In genomic region chr11:18778468-18778867, GRCh38 we compare ENCODE assay signal across 19 cellular contexts. TPM values are rescaled to one million over a fixed set of nuclear protein-coding genes. Genes with fewer than 3 reads are reported as not detected.
A peak's percentile ranks its signal among the peaks of the same experiment; 100 is the strongest.
DNase-seq lines count a peak whose midpoint lies in the region; ATAC-seq lines count a peak whose summit lies in the region.
"Had no signal": no experiment of that assay in that cellular context is flagged by ENCODE, and none has a peak within 500 bp of the region (broad histone marks: within the 10 kb centered on the region; RNA-seq: fewer than 3 reads in every experiment).

No MANE protein-coding gene starts in this region.

- intact Hi-C loops in activated CD4-positive, alpha-beta T cell treated with anti-CD3 and anti-CD28 coated beads, Interleukin-2, amount 10 ng/mL, durations not matched to agents 24 days and 14 days (cut with micrococcal nuclease): no loop called here

- H3K4me3 Mint-ChIP-seq in activated CD4-positive, alpha-beta T cell treated with anti-CD3 and anti-CD28 coated beads, Interleukin-2, amount 10 ng/mL, durations not matched to agents 24 days and 14 days: no peak overlapping the region
- no peak overlapping the region for H3K4me3 Mint-ChIP-seq in stimulated activated naive CD8-positive, alpha-beta T cell treated with anti-CD3 and anti-CD28 coated beads, Interleukin-15, amount 100 ng/mL, for 72 hours
- no peak overlapping the region for H3K4me3 Mint-ChIP-seq in activated T-helper 17 cell treated with anti-CD3 and anti-CD28 coated beads, Interleukin-2, amount 50 U/mL, for 72 hours

- no peaks in the 10 kb centered on the region for H3K9me3 Mint-ChIP-seq in activated CD4-positive, alpha-beta T cell treated with anti-CD3 and anti-CD28 coated beads, Interleukin-2, amount 10 ng/mL, durations not matched to agents 24 days and 14 days
- peaks cover 0 to 9% of the 10 kb centered on the region in 2 donors for H3K9me3 Mint-ChIP-seq in stimulated activated naive CD8-positive, alpha-beta T cell treated with anti-CD3 and anti-CD28 coated beads, Interleukin-15, amount 100 ng/mL, for 72 hours
- peaks cover 6% of the 10 kb centered on the region for H3K9me3 Mint-ChIP-seq in activated T-helper 17 cell treated with anti-CD3 and anti-CD28 coated beads, Interleukin-2, amount 50 U/mL, for 72 hours

- no peak for DNase-seq in activated CD4-positive, alpha-beta T cell treated with anti-CD3 and anti-CD28 coated beads, Interleukin-2, amount 10 ng/mL, durations not matched to agents 24 days and 14 days
- DNase-seq in activated CD4-positive, alpha-beta T cell treated with anti-CD3 and anti-CD28 coated beads, Interleukin-2, amount 50 U/mL, for 4 hours: no peak
- DNase-seq in stimulated activated naive CD8-positive, alpha-beta T cell treated with anti-CD3 and anti-CD28 coated beads, Interleukin-15, amount 100 ng/mL, for 72 hours: no peak
- no peak for DNase-seq in stimulated activated naive CD8-positive, alpha-beta T cell treated with anti-CD3 and anti-CD28 coated beads, Interleukin-15, Interleukin-2, amounts not matched to agents 100 U/mL and 50 U/mL, for 24 hours
- no peak for DNase-seq in RPMI8226
- DNase-seq: 8988T, Calu3, DMS79, Kasumi-1, NCI-H1417, NCI-H1930, NCI-H2171, NCI-H446 treated with DMSO at 0.1 percent for 48 hours, NCI-H774, PC-9 had no signal

- H3K27me3 Mint-ChIP-seq in activated CD4-positive, alpha-beta T cell treated with anti-CD3 and anti-CD28 coated beads, Interleukin-2, amount 10 ng/mL, durations not matched to agents 24 days and 14 days: no peaks in the 10 kb centered on the region
- no peaks in the 10 kb centered on the region for H3K27me3 Mint-ChIP-seq in stimulated activated naive CD8-positive, alpha-beta T cell treated with anti-CD3 and anti-CD28 coated beads, Interleukin-15, amount 100 ng/mL, for 72 hours
- H3K27me3 Mint-ChIP-seq in activated T-helper 17 cell treated with anti-CD3 and anti-CD28 coated beads, Interleukin-2, amount 50 U/mL, for 72 hours: no peaks in the 10 kb centered on the region

- no peak for ATAC-seq in stimulated activated naive CD8-positive, alpha-beta T cell treated with anti-CD3 and anti-CD28 coated beads, Interleukin-15, amount 100 ng/mL, for 72 hours
- ATAC-seq in stimulated activated naive CD8-positive, alpha-beta T cell treated with anti-CD3 and anti-CD28 coated beads, Interleukin-15, Interleukin-2, amounts not matched to agents 100 U/mL and 50 U/mL, for 24 hours: no peak
- peak; percentile 57 for ATAC-seq in activated T-helper 17 cell treated with anti-CD3 and anti-CD28 coated beads, Interleukin-2, amount 50 U/mL, for 72 hours (replicated peaks)
- ATAC-seq in HG02798 (IDR thresholded peaks at IDR 0.05; ENCODE audit: poor library complexity, unreplicated experiment): no peak
- ATAC-seq in GM21526 (IDR thresholded peaks at IDR 0.05; ENCODE audit: low FRiP score, unreplicated experiment): no peak
- ATAC-seq: HCT116 had no signal

- H3K27ac Mint-ChIP-seq in activated CD4-positive, alpha-beta T cell treated with anti-CD3 and anti-CD28 coated beads, Interleukin-2, amount 10 ng/mL, durations not matched to agents 24 days and 14 days: peak overlapping the region; percentile 0
- peak overlapping the region; percentile 50 to 90 for H3K27ac Mint-ChIP-seq in stimulated activated naive CD8-positive, alpha-beta T cell treated with anti-CD3 and anti-CD28 coated beads, Interleukin-15, amount 100 ng/mL, for 72 hours
- H3K27ac Mint-ChIP-seq in activated T-helper 17 cell treated with anti-CD3 and anti-CD28 coated beads, Interleukin-2, amount 50 U/mL, for 72 hours: peak overlapping the region; percentile 34

- H3K4me1 Mint-ChIP-seq in activated CD4-positive, alpha-beta T cell treated with anti-CD3 and anti-CD28 coated beads, Interleukin-2, amount 10 ng/mL, durations not matched to agents 24 days and 14 days: peaks cover 14% of the 10 kb centered on the region
- H3K4me1 Mint-ChIP-seq in stimulated activated naive CD8-positive, alpha-beta T cell treated with anti-CD3 and anti-CD28 coated beads, Interleukin-15, amount 100 ng/mL, for 72 hours: peaks cover 9% of the 10 kb centered on the region
- peaks cover 12% of the 10 kb centered on the region for H3K4me1 Mint-ChIP-seq in activated T-helper 17 cell treated with anti-CD3 and anti-CD28 coated beads, Interleukin-2, amount 50 U/mL, for 72 hours

- H3K36me3 Mint-ChIP-seq in activated CD4-positive, alpha-beta T cell treated with anti-CD3 and anti-CD28 coated beads, Interleukin-2, amount 10 ng/mL, durations not matched to agents 24 days and 14 days (ENCODE audit: low read depth): no peaks in the 10 kb centered on the region
- no peaks in the 10 kb centered on the region for H3K36me3 Mint-ChIP-seq in activated T-helper 17 cell treated with anti-CD3 and anti-CD28 coated beads, Interleukin-2, amount 50 U/mL, for 72 hours (ENCODE audit: low read depth)

RNA-seq across cellular contexts. Expression of gene PTPN5, which starts 13.1 kb away (rescaled TPM):
- total RNA-seq in activated CD4-positive, alpha-beta T cell treated with anti-CD3 and anti-CD28 coated beads, Interleukin-2, amount 10 ng/mL, durations not matched to agents 24 days and 14 days: not detected in 2 replicates
- not detected for total RNA-seq in activated T-helper 17 cell treated with anti-CD3 and anti-CD28 coated beads, Interleukin-2, amount 50 U/mL, for 72 hours
- total RNA-seq: Calu3, PC-9 had no signal

RNA-seq across cellular contexts. Expression of gene IGSF22, which starts 52.5 kb away (rescaled TPM):
- total RNA-seq in activated CD4-positive, alpha-beta T cell treated with anti-CD3 and anti-CD28 coated beads, Interleukin-2, amount 10 ng/mL, durations not matched to agents 24 days and 14 days: 0.31 TPM in 1 of 2 replicates, not detected in the other
- 1 to 10 TPM in 1 of 2 donors, not detected in 1; 1.4 TPM for total RNA-seq in activated T-helper 17 cell treated with anti-CD3 and anti-CD28 coated beads, Interleukin-2, amount 50 U/mL, for 72 hours
- total RNA-seq: Calu3 had no signal

Comparison
In these comparisons a context has a peak if more than half of its experiments do, and no peak if none do; other contexts are left out.
1. H3K27ac Mint-ChIP-seq: peak in every context shown above with its lines; median percentile 70 in stimulated activated naive CD8-positive, alpha-beta T cell treated with anti-CD3 and anti-CD28 coated beads, Interleukin-15, amount 100 ng/mL, for 72 hours; 34 in activated T-helper 17 cell treated with anti-CD3 and anti-CD28 coated beads, Interleukin-2, amount 50 U/mL, for 72 hours; 0 in activated CD4-positive, alpha-beta T cell treated with anti-CD3 and anti-CD28 coated beads, Interleukin-2, amount 10 ng/mL, durations not matched to agents 24 days and 14 days.